In the genomic region with DNA sequence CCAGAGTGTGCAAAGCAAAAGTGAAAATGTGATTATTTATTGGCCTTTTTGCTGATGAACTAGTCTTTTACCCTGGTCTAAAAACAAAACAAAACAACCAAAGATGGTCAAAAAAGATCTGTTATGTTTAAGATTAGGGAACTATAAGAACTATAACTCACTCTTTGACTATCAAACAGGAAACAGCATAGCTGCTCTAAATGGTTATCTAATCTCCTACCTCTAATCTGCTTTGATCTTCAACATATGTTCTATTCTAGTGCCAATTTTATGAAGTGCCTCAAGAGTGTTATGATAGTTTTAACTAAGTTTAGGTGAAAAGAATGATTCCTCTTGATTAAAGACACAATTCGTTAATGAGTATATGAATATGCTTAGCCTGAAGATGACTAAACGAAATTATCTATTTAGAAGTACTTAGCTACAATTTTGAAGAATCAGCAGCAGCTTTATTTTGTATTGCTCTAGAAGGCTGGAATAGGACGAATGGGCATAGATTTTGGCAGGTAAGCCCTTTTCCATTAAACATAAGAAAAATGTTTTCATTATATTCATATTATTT, we compare ENCODE assay signal across 17 cellular contexts. TPM values are rescaled to one million over a fixed set of nuclear protein-coding genes. Genes with fewer than 3 reads are reported as not detected.
DNase-seq lines count a peak whose midpoint lies in the region; ATAC-seq and TF ChIP-seq lines count a peak whose summit lies in the region.
"Had no signal": no experiment of that assay in that cellular context is flagged by ENCODE, and none has a peak within 500 bp of the region (broad histone marks: within the 10 kb centered on the region; RNA-seq: fewer than 3 reads in every experiment).

No MANE protein-coding gene starts in this region.

- peaks cover 0 to 21% (median 0%) of the 10 kb centered on the region in 4 donors for H3K4me1 ChIP-seq in tibial nerve

- H3K36me3 ChIP-seq in tibial nerve, result peaks cover 0 to 53% (median 0%) of the 10 kb centered on the region in 3 donors
- H3K36me3 ChIP-seq: ovary had no signal

- no peak for DNase-seq in activated CD8-positive, alpha-beta T cell treated with anti-CD3 and anti-CD28 coated beads for 36 hours
- DNase-seq in activated CD8-positive, alpha-beta T cell treated with anti-CD3 and anti-CD28 coated beads, Interleukin-2, amount 10 ng/mL, durations not matched to agents 7 days and 5 days, result no peak
- DNase-seq in KBM-7, result peak; percentile 68
- no peak for DNase-seq in activated naive CD8-positive, alpha-beta T cell treated with anti-CD3 and anti-CD28 coated beads, Interleukin-2, amount 10 ng/mL, durations not matched to agents 7 days and 5 days
- DNase-seq in Ammon's horn (ENCODE audit: low spot score), result no peak
- DNase-seq in tibial nerve (ENCODE audit: low spot score in 2 of 2), result no peak
- DNase-seq: glutamatergic neuron; H9; midbrain; NCI-H146; ovary; stimulated activated naive CD4-positive, alpha-beta T cell treated with Interleukin-2 at 50 U/mL for 16 hours had no signal

- POLR2A ChIA-PET in activated CD8-positive, alpha-beta T cell treated with anti-CD3 and anti-CD28 coated beads for 36 hours (lab: Charles Lee), result no interaction called here
- POLR2A ChIA-PET in activated CD8-positive, alpha-beta T cell treated with anti-CD3 and anti-CD28 coated beads, Interleukin-2, amount 10 ng/mL, durations not matched to agents 7 days and 5 days (lab: Charles Lee), result interaction anchor here (0.5 to 0.6 kb wide), 2 partner anchors 14 to 289 kb away, joined by 3 to 4 read pairs; no protein-coding TSS in a partner anchor
- POLR2A ChIA-PET in activated naive CD8-positive, alpha-beta T cell treated with anti-CD3 and anti-CD28 coated beads, Interleukin-2, amount 10 ng/mL, durations not matched to agents 7 days and 5 days (lab: Charles Lee), result interaction anchor here (0.7 to 1.1 kb wide), 2 partner anchors 43 to 46 kb away, joined by 3 to 5 read pairs; partner anchors contain the start of gene SETD2

- intact Hi-C loops in activated CD8-positive, alpha-beta T cell treated with anti-CD3 and anti-CD28 coated beads for 36 hours (cut with micrococcal nuclease), result no loop called here

- H3K9me3 Mint-ChIP-seq in activated CD8-positive, alpha-beta T cell treated with anti-CD3 and anti-CD28 coated beads for 36 hours, result peaks cover 4% of the 10 kb centered on the region
- no peaks in the 10 kb centered on the region for H3K9me3 Mint-ChIP-seq in activated CD8-positive, alpha-beta T cell treated with anti-CD3 and anti-CD28 coated beads, Interleukin-2, amount 10 ng/mL, durations not matched to agents 7 days and 5 days (ENCODE audit: insufficient read depth)
- peaks cover 1% of the 10 kb centered on the region for H3K9me3 Mint-ChIP-seq in activated naive CD8-positive, alpha-beta T cell treated with anti-CD3 and anti-CD28 coated beads, Interleukin-2, amount 10 ng/mL, durations not matched to agents 7 days and 5 days
- H3K9me3 Mint-ChIP-seq in nephron, result no peaks in the 10 kb centered on the region
- H3K9me3 Mint-ChIP-seq: H9 had no signal

- TF ChIP-seq CTCF in activated CD8-positive, alpha-beta T cell treated with anti-CD3 and anti-CD28 coated beads for 36 hours (IDR thresholded peaks at IDR 0.05), result no peak
- TF ChIP-seq CTCF in nephron (IDR thresholded peaks at IDR 0.05; ENCODE audit: unreplicated experiment in 3 of 3) (no peak), tibial nerve (IDR thresholded peaks at IDR 0.05) (no peak)

- no peak overlapping the region for H3K4me3 ChIP-seq in tibial nerve
- H3K4me3 ChIP-seq: ovary, skin epidermis, vagina had no signal

- no peak overlapping the region for H3K4me3 Mint-ChIP-seq in activated CD8-positive, alpha-beta T cell treated with anti-CD3 and anti-CD28 coated beads for 36 hours
- H3K4me3 Mint-ChIP-seq in activated CD8-positive, alpha-beta T cell treated with anti-CD3 and anti-CD28 coated beads, Interleukin-2, amount 10 ng/mL, durations not matched to agents 7 days and 5 days, result no peak overlapping the region
- no peak overlapping the region for H3K4me3 Mint-ChIP-seq in activated naive CD8-positive, alpha-beta T cell treated with anti-CD3 and anti-CD28 coated beads, Interleukin-2, amount 10 ng/mL, durations not matched to agents 7 days and 5 days
- no peak overlapping the region for H3K4me3 Mint-ChIP-seq in nephron
- H3K4me3 Mint-ChIP-seq: H9 had no signal

- H3K27ac ChIP-seq in tibial nerve, result no peak overlapping the region
- H3K27ac ChIP-seq: ovary, skin epidermis, vagina had no signal

- TF ChIP-seq POLR2A in tibial nerve (IDR thresholded peaks at IDR 0.05), result no peak

- in situ Hi-C loops in KBM-7 (cut with MboI; ENCODE audit: low pct_unique_long_range_greater_than_20kb, low sequenced_read_pairs), result no loop called here

- ATAC-seq in activated CD8-positive, alpha-beta T cell treated with anti-CD3 and anti-CD28 coated beads for 36 hours, result no peak
- no peak for ATAC-seq in activated CD8-positive, alpha-beta T cell treated with anti-CD3 and anti-CD28 coated beads, Interleukin-2, amount 10 ng/mL, durations not matched to agents 7 days and 5 days
- ATAC-seq in activated naive CD8-positive, alpha-beta T cell treated with anti-CD3 and anti-CD28 coated beads, Interleukin-2, amount 10 ng/mL, durations not matched to agents 7 days and 5 days (ENCODE audit: low read depth), result peak; percentile 39
- no peak for ATAC-seq in HG03378 (IDR thresholded peaks at IDR 0.05; ENCODE audit: unreplicated experiment)
- ATAC-seq: Panc1 had no signal

- TF ChIP-seq EP300 in tibial nerve (IDR thresholded peaks at IDR 0.05), result no peak

- H3K9me3 ChIP-seq in tibial nerve, result no peaks in the 10 kb centered on the region
- H3K9me3 ChIP-seq: ovary, vagina had no signal

- CTCF ChIA-PET in activated CD8-positive, alpha-beta T cell treated with anti-CD3 and anti-CD28 coated beads for 36 hours (lab: Charles Lee), result interaction anchor here (1.6 kb wide), 1 partner anchor 47 kb away, joined by 5 read pairs; the partner anchor contains the start of gene SETD2
- CTCF ChIA-PET in activated CD8-positive, alpha-beta T cell treated with anti-CD3 and anti-CD28 coated beads, Interleukin-2, amount 10 ng/mL, durations not matched to agents 7 days and 5 days (lab: Charles Lee), result no interaction called here

- H3K27ac Mint-ChIP-seq in activated CD8-positive, alpha-beta T cell treated with anti-CD3 and anti-CD28 coated beads for 36 hours, result peak overlapping the region; percentile 10
- no peak overlapping the region for H3K27ac Mint-ChIP-seq in activated CD8-positive, alpha-beta T cell treated with anti-CD3 and anti-CD28 coated beads, Interleukin-2, amount 10 ng/mL, durations not matched to agents 7 days and 5 days
- no peak overlapping the region for H3K27ac Mint-ChIP-seq in activated naive CD8-positive, alpha-beta T cell treated with anti-CD3 and anti-CD28 coated beads, Interleukin-2, amount 10 ng/mL, durations not matched to agents 7 days and 5 days
- H3K27ac Mint-ChIP-seq in nephron, result peak overlapping the region; percentile 6 to 72 (median 26)
- H3K27ac Mint-ChIP-seq: H9 had no signal

- 69 to 76% methylated on average over 3 of the region's 3 CpGs for WGBS in tibial nerve, 2 donors

- H3K27me3 Mint-ChIP-seq in activated CD8-positive, alpha-beta T cell treated with anti-CD3 and anti-CD28 coated beads for 36 hours, result no peaks in the 10 kb centered on the region
- H3K27me3 Mint-ChIP-seq in activated CD8-positive, alpha-beta T cell treated with anti-CD3 and anti-CD28 coated beads, Interleukin-2, amount 10 ng/mL, durations not matched to agents 7 days and 5 days (ENCODE audit: low read depth), result no peaks in the 10 kb centered on the region
- no peaks in the 10 kb centered on the region for H3K27me3 Mint-ChIP-seq in activated naive CD8-positive, alpha-beta T cell treated with anti-CD3 and anti-CD28 coated beads, Interleukin-2, amount 10 ng/mL, durations not matched to agents 7 days and 5 days
- no peaks in the 10 kb centered on the region for H3K27me3 Mint-ChIP-seq in nephron (ENCODE audit: low read depth)

- peaks cover 46% of the 10 kb centered on the region for H3K36me3 Mint-ChIP-seq in activated CD8-positive, alpha-beta T cell treated with anti-CD3 and anti-CD28 coated beads for 36 hours (ENCODE audit: low read depth)
- H3K36me3 Mint-ChIP-seq in activated CD8-positive, alpha-beta T cell treated with anti-CD3 and anti-CD28 coated beads, Interleukin-2, amount 10 ng/mL, durations not matched to agents 7 days and 5 days (ENCODE audit: low read depth), result peaks cover 64% of the 10 kb centered on the region
- peaks cover 58% of the 10 kb centered on the region for H3K36me3 Mint-ChIP-seq in activated naive CD8-positive, alpha-beta T cell treated with anti-CD3 and anti-CD28 coated beads, Interleukin-2, amount 10 ng/mL, durations not matched to agents 7 days and 5 days
- peaks cover 72% of the 10 kb centered on the region for H3K36me3 Mint-ChIP-seq in nephron (ENCODE audit: low read depth)

- H3K4me1 Mint-ChIP-seq in activated CD8-positive, alpha-beta T cell treated with anti-CD3 and anti-CD28 coated beads for 36 hours (ENCODE audit: low read depth), result peaks cover 35% of the 10 kb centered on the region
- peaks cover 28% of the 10 kb centered on the region for H3K4me1 Mint-ChIP-seq in activated CD8-positive, alpha-beta T cell treated with anti-CD3 and anti-CD28 coated beads, Interleukin-2, amount 10 ng/mL, durations not matched to agents 7 days and 5 days (ENCODE audit: low read depth)
- peaks cover 31% of the 10 kb centered on the region for H3K4me1 Mint-ChIP-seq in activated naive CD8-positive, alpha-beta T cell treated with anti-CD3 and anti-CD28 coated beads, Interleukin-2, amount 10 ng/mL, durations not matched to agents 7 days and 5 days
- H3K4me1 Mint-ChIP-seq in nephron, result peaks cover 17% of the 10 kb centered on the region

- H3K27me3 ChIP-seq in tibial nerve, result no peaks in the 10 kb centered on the region
- H3K27me3 ChIP-seq: ovary, vagina had no signal

RNA-seq across cellular contexts. Expression of gene SETD2, which starts 46.0 kb away (rescaled TPM):
- 10 to 100 TPM; 34.7 to 36.1 TPM for total RNA-seq in activated CD8-positive, alpha-beta T cell treated with anti-CD3 and anti-CD28 coated beads for 36 hours
- total RNA-seq in activated CD8-positive, alpha-beta T cell treated with anti-CD3 and anti-CD28 coated beads, Interleukin-2, amount 10 ng/mL, durations not matched to agents 7 days and 5 days, result 10 to 100 TPM; 43.1 to 48.1 TPM
- total RNA-seq in activated naive CD8-positive, alpha-beta T cell treated with anti-CD3 and anti-CD28 coated beads, Interleukin-2, amount 10 ng/mL, durations not matched to agents 7 days and 5 days, result 10 to 100 TPM; 54.1 to 63.3 TPM
- 10 to 100 TPM; 55.5 to 69.6 (median 64.7) TPM for total RNA-seq in tibial nerve

Comparison
In these comparisons a context has a peak if more than half of its experiments do, and no peak if none do; other contexts are left out.
1. H3K27ac Mint-ChIP-seq: peak in activated CD8-positive, alpha-beta T cell treated with anti-CD3 and anti-CD28 coated beads for 36 hours (single experiment) and nephron (3 of 3); none in activated CD8-positive, alpha-beta T cell treated with anti-CD3 and anti-CD28 coated beads, Interleukin-2, amount 10 ng/mL, durations not matched to agents 7 days and 5 days (single experiment) and activated naive CD8-positive, alpha-beta T cell treated with anti-CD3 and anti-CD28 coated beads, Interleukin-2, amount 10 ng/mL, durations not matched to agents 7 days and 5 days (single experiment).